ENCODE assay signal across 10 cellular contexts in genomic region chr17:4956493-4957061, GRCh38. TPM values are rescaled to one million over a fixed set of nuclear protein-coding genes. Genes with fewer than 3 reads are reported as not detected.
DNase-seq lines count a peak whose midpoint lies in the region; ATAC-seq and TF ChIP-seq lines count a peak whose summit lies in the region.
"Had no signal": no experiment of that assay in that cellular context is flagged by ENCODE, and none has a peak within 500 bp of the region (broad histone marks: within the 10 kb centered on the region; RNA-seq: fewer than 3 reads in every experiment).

No MANE protein-coding gene starts in this region.

- H2AK5ac ChIP-seq in IMR-90 (ENCODE audit: low read depth, low read length): no peak overlapping the region

- no peak overlapping the region for H3K4me3 ChIP-seq in CD4-positive, CD25-positive, alpha-beta regulatory T cell (ENCODE audit: low read depth, low read length)
- no peak overlapping the region for H3K4me3 ChIP-seq in IMR-90 (ENCODE audit: insufficient read depth, low read depth, low read length)

- no peak overlapping the region for H3K18ac ChIP-seq in IMR-90 (ENCODE audit: low read depth, low read length)

- peaks cover 12% of the 10 kb centered on the region for H3K36me3 Mint-ChIP-seq in CD4-positive, CD25-positive, alpha-beta regulatory T cell
- H3K36me3 Mint-ChIP-seq in activated naive CD4-positive, alpha-beta T cell treated with anti-CD3 and anti-CD28 coated beads, Interleukin-2, amount 10 ng/mL, durations not matched to agents 7 days and 5 days: peaks cover 33% of the 10 kb centered on the region

- no peak overlapping the region for H4K8ac ChIP-seq in IMR-90 (ENCODE audit: low read depth in 2 of 2, low read length in 2 of 2)

- H4K5ac ChIP-seq in IMR-90 (ENCODE audit: low read depth, low read length): no peak overlapping the region

- H3K56ac ChIP-seq in IMR-90 (ENCODE audit: extremely low read depth, insufficient read depth, low read length): no peak overlapping the region

- no peak for ATAC-seq in CD4-positive, CD25-positive, alpha-beta regulatory T cell (ENCODE audit: low read depth in 2 of 2)
- no peak for ATAC-seq in IMR-90 (ENCODE audit: low read depth)
- ATAC-seq: right cardiac atrium had no signal

- WGBS in IMR-90 (ENCODE audit: extremely low coverage in 2 of 2, insufficient read length in 1 of 2), 2 experiments: 100% methylated on average over 3 of the region's 10 CpGs; no CpG with 5 or more reads in 1 of the 2 experiments

- no peaks in the 10 kb centered on the region for H3K27me3 Mint-ChIP-seq in CD4-positive, CD25-positive, alpha-beta regulatory T cell
- H3K27me3 Mint-ChIP-seq in activated naive CD4-positive, alpha-beta T cell treated with anti-CD3 and anti-CD28 coated beads, Interleukin-2, amount 10 ng/mL, durations not matched to agents 7 days and 5 days: no peaks in the 10 kb centered on the region

- no peak for TF ChIP-seq POLR2A in IMR-90 (IDR thresholded peaks at IDR 0.05; ENCODE audit: low read depth, low read length)

- no peaks in the 10 kb centered on the region for H4K20me1 ChIP-seq in IMR-90 (ENCODE audit: insufficient read depth, low read length)

- no peaks in the 10 kb centered on the region for H3K27me3 ChIP-seq in CD4-positive, CD25-positive, alpha-beta regulatory T cell (ENCODE audit: control insufficient read depth, insufficient read depth, low read length)
- H3K27me3 ChIP-seq in IMR-90 (ENCODE audit: control insufficient read depth, insufficient read depth, low read length): no peaks in the 10 kb centered on the region

- H3K36me3 ChIP-seq in CD4-positive, CD25-positive, alpha-beta regulatory T cell (ENCODE audit: control insufficient read depth, insufficient read depth, low read length): peaks cover 19% of the 10 kb centered on the region
- H3K36me3 ChIP-seq in IMR-90 (ENCODE audit: control insufficient read depth, insufficient read depth, low read length): peaks cover 18% of the 10 kb centered on the region

- H2BK15ac ChIP-seq in IMR-90 (ENCODE audit: low read depth, low read length): no peak overlapping the region

- peaks cover 0 to 17% (median 7%) of the 10 kb centered on the region in 4 donors for H3K4me1 Mint-ChIP-seq in CD4-positive, CD25-positive, alpha-beta regulatory T cell
- peaks cover 17% of the 10 kb centered on the region for H3K4me1 Mint-ChIP-seq in activated naive CD4-positive, alpha-beta T cell treated with anti-CD3 and anti-CD28 coated beads, Interleukin-2, amount 10 ng/mL, durations not matched to agents 7 days and 5 days

- peaks cover 15% of the 10 kb centered on the region; the same call in 1 of the 2 replicates for H3K9me1 ChIP-seq in IMR-90 (ENCODE audit: insufficient read depth, low read length)

- DNase-seq in CD4-positive, CD25-positive, alpha-beta regulatory T cell: peak in 2 of 3 donors; percentile 30 to 58
- DNase-seq in IMR-90: no peak
- DNase-seq in activated naive CD4-positive, alpha-beta T cell treated with anti-CD3 and anti-CD28 coated beads, Interleukin-2, amount 10 ng/mL, durations not matched to agents 7 days and 5 days: peak; percentile 63
- DNase-seq in lung microvascular endothelial cell (ENCODE audit: low read depth in 2 of 2): peak; percentile 19 to 37
- no peak for DNase-seq in SW 1271 (lab: John Stamatoyannopoulos, UW)
- no peak for DNase-seq in KBM-7
- no peak for DNase-seq in NCI-H2029 treated with DMSO at 0.1 percent for 48 hours (lab: John Stamatoyannopoulos, UW)
- no peak for DNase-seq in NCI-H524 (lab: John Stamatoyannopoulos, UW)
- DNase-seq: NCI-H226 had no signal

- in situ Hi-C loops in IMR-90 (cut with MboI; ENCODE audit: low sequenced_read_pairs): no loop called here
- in situ Hi-C loops in KBM-7 (cut with MboI; ENCODE audit: low pct_unique_long_range_greater_than_20kb, low sequenced_read_pairs): no loop called here

- no peak overlapping the region for H2AFZ ChIP-seq in IMR-90 (replicated peaks; ENCODE audit: low read length, poor library complexity)

- no peak for TF ChIP-seq RAD21 in IMR-90 (IDR thresholded peaks at IDR 0.05; ENCODE audit: low read length)

- no peak overlapping the region for H3K23ac ChIP-seq in IMR-90 (ENCODE audit: low read depth, low read length)

- no peak overlapping the region for H4K91ac ChIP-seq in IMR-90 (ENCODE audit: insufficient read depth, low read depth, low read length)

- peak; percentile 10; the same call in 1 of the 2 replicates for TF ChIP-seq CTCF in IMR-90 (conservative IDR thresholded peaks at IDR 0.05; ENCODE audit: low read depth, low read length)

- intact Hi-C loops in IMR-90 (cut with micrococcal nuclease): no loop called here

- H3K9ac ChIP-seq in IMR-90 (ENCODE audit: low read depth, low read length): no peak overlapping the region

- POLR2A ChIA-PET in IMR-90 (lab: Charles Lee; ENCODE audit: unreplicated experiment): no interaction called here

- no peak overlapping the region for H2BK120ac ChIP-seq in IMR-90 (ENCODE audit: low read depth, low read length)

- BruUV-seq in IMR-90 (replicated peaks; lab: Mats Ljungman, UMichigan): no TSS peak

- no peak overlapping the region for H3K4me2 ChIP-seq in IMR-90 (ENCODE audit: low read depth, low read length)

- peaks cover 5 to 20% of the 10 kb centered on the region in 2 experiments; a peak in 3 of 4 replicates for H3K79me1 ChIP-seq in IMR-90 (ENCODE audit: low read depth in 1 of 2, low read length in 2 of 2)

- H3K9me3 ChIP-seq in CD4-positive, CD25-positive, alpha-beta regulatory T cell (ENCODE audit: control insufficient read depth in 2 of 2, low read length in 2 of 2): no peaks in the 10 kb centered on the region
- H3K9me3 ChIP-seq in IMR-90 (ENCODE audit: control insufficient read depth, insufficient read depth, low read length): no peaks in the 10 kb centered on the region

- H3K27ac ChIP-seq in CD4-positive, CD25-positive, alpha-beta regulatory T cell (ENCODE audit: insufficient read depth, low read length, poor library complexity, severe bottlenecking): no peak overlapping the region
- no peak overlapping the region for H3K27ac ChIP-seq in IMR-90 (ENCODE audit: insufficient read depth, low read length)

- H2BK20ac ChIP-seq in IMR-90 (ENCODE audit: low read depth, low read length): no peak overlapping the region

- no peak overlapping the region for H3K14ac ChIP-seq in IMR-90 (replicated peaks; ENCODE audit: low read depth, low read length)

- CTCF ChIA-PET in IMR-90 (lab: Yijun Ruan, JAX): no interaction called here
- CTCF ChIA-PET in activated naive CD4-positive, alpha-beta T cell treated with anti-CD3 and anti-CD28 coated beads, Interleukin-2, amount 10 ng/mL, durations not matched to agents 7 days and 5 days (lab: Charles Lee): interaction anchor here (1.0 to 5.1 kb wide), 4 partner anchors 9 to 48 kb away, joined by 4 to 21 read pairs (median 8); partner anchors contain the start of gene SPAG7

- no peaks in the 10 kb centered on the region for H3K9me3 Mint-ChIP-seq in CD4-positive, CD25-positive, alpha-beta regulatory T cell
- H3K9me3 Mint-ChIP-seq in activated naive CD4-positive, alpha-beta T cell treated with anti-CD3 and anti-CD28 coated beads, Interleukin-2, amount 10 ng/mL, durations not matched to agents 7 days and 5 days: no peaks in the 10 kb centered on the region

- H3K4ac ChIP-seq in IMR-90 (ENCODE audit: low read depth, low read length): no peak overlapping the region

- H3K27ac Mint-ChIP-seq in CD4-positive, CD25-positive, alpha-beta regulatory T cell: peak overlapping the region in 1 of 3 donors; percentile 91
- no peak overlapping the region for H3K27ac Mint-ChIP-seq in activated naive CD4-positive, alpha-beta T cell treated with anti-CD3 and anti-CD28 coated beads, Interleukin-2, amount 10 ng/mL, durations not matched to agents 7 days and 5 days

- dilution Hi-C loops in IMR-90 (cut with HindIII; ENCODE audit: low sequenced_read_pairs, unreplicated experiment): no loop called here

- no peaks in the 10 kb centered on the region for H3K4me1 ChIP-seq in CD4-positive, CD25-positive, alpha-beta regulatory T cell (ENCODE audit: control insufficient read depth, insufficient read depth, low read length, poor library complexity, severe bottlenecking)
- H3K4me1 ChIP-seq in IMR-90 (ENCODE audit: control insufficient read depth, insufficient read depth, low read length): peaks cover 15% of the 10 kb centered on the region

- peak overlapping the region; percentile 50 for H2AK9ac ChIP-seq in IMR-90 (replicated peaks; ENCODE audit: low read depth, low read length, poor library complexity)

- H2BK5ac ChIP-seq in IMR-90 (ENCODE audit: low read depth, low read length, poor library complexity, severe bottlenecking): no peak overlapping the region

- peak overlapping the region in 1 of 4 donors; percentile 51 for H3K4me3 Mint-ChIP-seq in CD4-positive, CD25-positive, alpha-beta regulatory T cell
- no peak overlapping the region for H3K4me3 Mint-ChIP-seq in activated naive CD4-positive, alpha-beta T cell treated with anti-CD3 and anti-CD28 coated beads, Interleukin-2, amount 10 ng/mL, durations not matched to agents 7 days and 5 days

RNA-seq across cellular contexts. Expression of gene ENO3, which starts 5.7 kb away (rescaled TPM):
- 11.7 TPM for total RNA-seq in CD4-positive, CD25-positive, alpha-beta regulatory T cell
- polyA plus RNA-seq in CD4-positive, CD25-positive, alpha-beta regulatory T cell: 1 to 10 TPM in 1 of 4 donors, under 1 TPM in 3; 0.29 to 1.6 (median 0.41) TPM
- total RNA-seq in IMR-90 (2012; rRNA removed) (1.4 TPM in 2 replicates), lung microvascular endothelial cell (1.1 and 2.6 TPM in 2 replicates)
- polyA plus RNA-seq in IMR-90 (2012; rRNA removed): 4.2 and 5.1 TPM in 2 replicates
- polyA plus RNA-seq in IMR-90 (2012; cell fraction: cytosol; rRNA removed): 1.6 and 2.8 TPM in 2 replicates
- polyA plus RNA-seq in IMR-90 (2012; cell fraction: nucleus; rRNA removed; ENCODE audit: low replicate concordance): 52.7 and 54.4 TPM in 2 replicates

RNA-seq across cellular contexts. Expression of gene PFN1, which starts 8.2 kb away (rescaled TPM):
- total RNA-seq in CD4-positive, CD25-positive, alpha-beta regulatory T cell: 865 TPM
- polyA plus RNA-seq in CD4-positive, CD25-positive, alpha-beta regulatory T cell: 1,000 to 10,000 TPM; 2,018 to 2,804 (median 2,386) TPM
- total RNA-seq in IMR-90 (2012; rRNA removed) (348 and 432 TPM in 2 replicates), lung microvascular endothelial cell (280 and 359 TPM in 2 replicates)
- 1,671 and 2,152 TPM in 2 replicates for polyA plus RNA-seq in IMR-90 (2012; rRNA removed)
- 2,723 and 2,770 TPM in 2 replicates for polyA plus RNA-seq in IMR-90 (2012; cell fraction: cytosol; rRNA removed)
- 690 and 857 TPM in 2 replicates for polyA plus RNA-seq in IMR-90 (2012; cell fraction: nucleus; rRNA removed; ENCODE audit: low replicate concordance)

RNA-seq across cellular contexts. Expression of gene SPAG7, which starts 11.0 kb away (rescaled TPM):
- total RNA-seq in CD4-positive, CD25-positive, alpha-beta regulatory T cell: 52.5 TPM
- 100 to 1,000 TPM in 3 of 4 donors, 10 to 100 TPM in 1; 97.9 to 130 (median 106) TPM for polyA plus RNA-seq in CD4-positive, CD25-positive, alpha-beta regulatory T cell
- total RNA-seq in IMR-90 (2012; rRNA removed) (50.2 and 52.2 TPM in 2 replicates), lung microvascular endothelial cell (47.3 and 51.2 TPM in 2 replicates)
- 108 and 115 TPM in 2 replicates for polyA plus RNA-seq in IMR-90 (2012; rRNA removed)
- polyA plus RNA-seq in IMR-90 (2012; cell fraction: cytosol; rRNA removed): 71.1 and 79.9 TPM in 2 replicates
- polyA plus RNA-seq in IMR-90 (2012; cell fraction: nucleus; rRNA removed; ENCODE audit: low replicate concordance): 353 and 581 TPM in 2 replicates

RNA-seq across cellular contexts. Expression of gene RNF167, which starts 16.5 kb away (rescaled TPM):
- 105 TPM for total RNA-seq in CD4-positive, CD25-positive, alpha-beta regulatory T cell
- 10 to 100 TPM; 31.5 to 58.2 (median 45.9) TPM for polyA plus RNA-seq in CD4-positive, CD25-positive, alpha-beta regulatory T cell
- total RNA-seq in IMR-90 (2012; rRNA removed) (13.1 and 13.3 TPM in 2 replicates), lung microvascular endothelial cell (13.5 and 23.2 TPM in 2 replicates)
- 79.5 and 83.6 TPM in 2 replicates for polyA plus RNA-seq in IMR-90 (2012; rRNA removed)
- polyA plus RNA-seq in IMR-90 (2012; cell fraction: cytosol; rRNA removed): 41.9 and 55.4 TPM in 2 replicates
- polyA plus RNA-seq in IMR-90 (2012; cell fraction: nucleus; rRNA removed; ENCODE audit: low replicate concordance): 69.1 and 86.3 TPM in 2 replicates

RNA-seq across cellular contexts. Expression of gene SLC25A11, which starts 16.7 kb away (rescaled TPM):
- 22.6 TPM for total RNA-seq in CD4-positive, CD25-positive, alpha-beta regulatory T cell
- polyA plus RNA-seq in CD4-positive, CD25-positive, alpha-beta regulatory T cell: 10 to 100 TPM; 69.3 to 78.4 (median 74.4) TPM
- total RNA-seq in IMR-90 (2012; rRNA removed) (30.8 and 35.0 TPM in 2 replicates), lung microvascular endothelial cell (38.4 and 57.3 TPM in 2 replicates)
- polyA plus RNA-seq in IMR-90 (2012; rRNA removed): 62.2 and 68.2 TPM in 2 replicates
- polyA plus RNA-seq in IMR-90 (2012; cell fraction: cytosol; rRNA removed): 58.3 and 80.2 TPM in 2 replicates
- polyA plus RNA-seq in IMR-90 (2012; cell fraction: nucleus; rRNA removed; ENCODE audit: low replicate concordance): 29.2 and 53.6 TPM in 2 replicates

Comparison
In these comparisons a context has a peak if more than half of its experiments do, and no peak if none do; other contexts are left out.
1. DNase-seq: peak in CD4-positive, CD25-positive, alpha-beta regulatory T cell (2 of 3), activated naive CD4-positive, alpha-beta T cell treated with anti-CD3 and anti-CD28 coated beads, Interleukin-2, amount 10 ng/mL, durations not matched to agents 7 days and 5 days (single experiment) and lung microvascular endothelial cell (2 of 2); none in IMR-90 (single experiment), SW 1271 (0 of 2), KBM-7 (single experiment), NCI-H2029 treated with DMSO at 0.1 percent for 48 hours (single experiment) and NCI-H524 (0 of 2).